ENCODE assay signal across 1 cellular context in genomic region chr10:95482501-95483248, GRCh38.
A peak's percentile ranks its signal among the peaks of the same experiment; 100 is the strongest.
TF ChIP-seq lines count a peak whose summit lies in the region.

No MANE protein-coding gene starts in this region.

TF ChIP-seq in HepG2, 621 proteins besides CTCF, POLR2A, EP300 and RAD21 (continued from another document):
- no peak for TF ChIP-seq PBX2 (CRISPR knock-in tag; IDR thresholded peaks at IDR 0.05)
- TF ChIP-seq LCORL (IDR thresholded peaks at IDR 0.05) = no peak
- TF ChIP-seq LCORL (CRISPR knock-in tag; IDR thresholded peaks at IDR 0.05) = no peak
- TF ChIP-seq, protein P1, sequence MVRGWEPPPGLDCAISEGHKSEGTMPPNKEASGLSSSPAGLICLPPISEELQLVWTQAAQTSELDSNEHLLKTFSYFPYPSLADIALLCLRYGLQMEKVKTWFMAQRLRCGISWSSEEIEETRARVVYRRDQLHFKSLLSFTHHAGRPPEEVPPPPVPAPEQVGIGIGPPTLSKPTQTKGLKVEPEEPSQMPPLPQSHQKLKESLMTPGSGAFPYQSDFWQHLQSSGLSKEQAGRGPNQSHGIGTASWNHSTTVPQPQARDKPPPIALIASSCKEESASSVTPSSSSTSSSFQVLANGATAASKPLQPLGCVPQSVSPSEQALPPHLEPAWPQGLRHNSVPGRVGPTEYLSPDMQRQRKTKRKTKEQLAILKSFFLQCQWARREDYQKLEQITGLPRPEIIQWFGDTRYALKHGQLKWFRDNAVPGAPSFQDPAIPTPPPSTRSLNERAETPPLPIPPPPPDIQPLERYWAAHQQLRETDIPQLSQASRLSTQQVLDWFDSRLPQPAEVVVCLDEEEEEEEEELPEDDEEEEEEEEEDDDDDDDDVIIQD (CRISPR knock-in tag; IDR thresholded peaks at IDR 0.05; ENCODE audit: low read depth) = 0 out of 2 replicates have a peak, but pooled peaks have one; percentile 69
- no peak for TF ChIP-seq JDP2 (CRISPR knock-in tag; IDR thresholded peaks at IDR 0.05; ENCODE audit: borderline replicate concordance)
- no peak for TF ChIP-seq SIN3A (IDR thresholded peaks at IDR 0.05; ENCODE audit: borderline replicate concordance, low read depth, low read length)
TF ChIP-seq in HepG2: peak in this region for 3.
